ENCODE assay signal across 9 cellular contexts in genomic region chr1:23402286-23403037, GRCh38. TPM values are rescaled to one million over a fixed set of nuclear protein-coding genes. Genes with fewer than 3 reads are reported as not detected.
A peak's percentile ranks its signal among the peaks of the same experiment; 100 is the strongest.
DNase-seq lines count a peak whose midpoint lies in the region; ATAC-seq and TF ChIP-seq lines count a peak whose summit lies in the region.
"Had no signal": no experiment of that assay in that cellular context is flagged by ENCODE, and none has a peak within 500 bp of the region (broad histone marks: within the 10 kb centered on the region; RNA-seq: fewer than 3 reads in every experiment).

No MANE protein-coding gene starts in this region.

- H3K27ac Mint-ChIP-seq in naive thymus-derived CD8-positive, alpha-beta T cell, result peak overlapping the region in 1 of 10 donors; percentile 21
- no peak overlapping the region for H3K27ac Mint-ChIP-seq in activated T-cell treated with anti-CD3 and anti-CD28 coated beads, Interleukin-2, amount 50 U/mL, for 24 hours
- H3K27ac Mint-ChIP-seq: T-cell had no signal

- TF ChIP-seq CTCF in adrenal gland (IDR thresholded peaks at IDR 0.05) (peak in 1 of 6 experiments; percentile 4), right atrium auricular region (IDR thresholded peaks at IDR 0.05) (no peak), thyroid gland (IDR thresholded peaks at IDR 0.05) (no peak)

- intact Hi-C loops in adrenal gland (cut with DNase I) (loop anchor here in 1 of 2 donors (10.0 kb wide), 1 partner anchor 68 kb away; no protein-coding TSS in a partner anchor), thyroid gland (cut with DNase I) (loop anchor here (10.0 kb wide), 1 partner anchor 58 kb away; the partner anchor contains the start of gene HNRNPR)

- H3K4me3 ChIP-seq in adrenal gland, result no peak overlapping the region
- no peak overlapping the region for H3K4me3 ChIP-seq in right atrium auricular region
- no peak overlapping the region for H3K4me3 ChIP-seq in thyroid gland (replicated peaks in 1 of 3)

- no peak for TF ChIP-seq POLR2A in adrenal gland (IDR thresholded peaks at IDR 0.05)
- TF ChIP-seq POLR2A in thyroid gland (IDR thresholded peaks at IDR 0.05), result no peak

- H3K4me1 ChIP-seq in adrenal gland (replicated peaks in 1 of 2) (peaks cover 16 to 52% of the 10 kb centered on the region in 2 donors), right atrium auricular region (peaks cover 3 to 42% of the 10 kb centered on the region in 2 donors), thyroid gland (peaks cover 5 to 28% of the 10 kb centered on the region in 2 donors)

- H3K27ac ChIP-seq in adrenal gland (peak overlapping the region in 3 of 5 donors; percentile 33 to 87 (median 55)), right atrium auricular region (peak overlapping the region; percentile 51 to 69), thyroid gland (peak overlapping the region in 2 of 3 donors; percentile 69)

- peaks cover 0 to 20% (median 2%) of the 10 kb centered on the region in 3 donors for H3K36me3 Mint-ChIP-seq in naive thymus-derived CD8-positive, alpha-beta T cell
- no peaks in the 10 kb centered on the region for H3K36me3 Mint-ChIP-seq in activated T-cell treated with anti-CD3 and anti-CD28 coated beads, Interleukin-2, amount 50 U/mL, for 24 hours (ENCODE audit: low read depth)

- WGBS in adrenal gland, 4 donors, result 69 to 80% (median 77%) methylated on average over 11 of the region's 11 CpGs
- WGBS in thyroid gland, 2 donors, result 83 to 90% methylated on average over 11 of the region's 11 CpGs

- peaks cover 0 to under 1% of the 10 kb centered on the region in 2 donors for H3K36me3 ChIP-seq in adrenal gland (replicated peaks in 1 of 2)
- H3K36me3 ChIP-seq in right atrium auricular region, result no peaks in the 10 kb centered on the region
- H3K36me3 ChIP-seq in thyroid gland, result no peaks in the 10 kb centered on the region

- ATAC-seq in naive thymus-derived CD8-positive, alpha-beta T cell, result no peak
- ATAC-seq: T-cell had no signal

- no peaks in the 10 kb centered on the region for H3K9me3 ChIP-seq in adrenal gland (replicated peaks in 1 of 3)
- no peaks in the 10 kb centered on the region for H3K9me3 ChIP-seq in right atrium auricular region
- no peaks in the 10 kb centered on the region for H3K9me3 ChIP-seq in thyroid gland

- POLR2A ChIA-PET in naive thymus-derived CD8-positive, alpha-beta T cell (lab: Charles Lee), result interaction anchor here (0.6 to 1.5 kb wide), 2 partner anchors 10 to 52 kb away, joined by 3 to 4 read pairs; no protein-coding TSS in a partner anchor

- H3K9me3 Mint-ChIP-seq in naive thymus-derived CD8-positive, alpha-beta T cell, result no peaks in the 10 kb centered on the region
- no peaks in the 10 kb centered on the region for H3K9me3 Mint-ChIP-seq in activated T-cell treated with anti-CD3 and anti-CD28 coated beads, Interleukin-2, amount 50 U/mL, for 24 hours
- H3K9me3 Mint-ChIP-seq: T-cell had no signal

- no peak overlapping the region for H3K4me3 Mint-ChIP-seq in naive thymus-derived CD8-positive, alpha-beta T cell
- no peak overlapping the region for H3K4me3 Mint-ChIP-seq in activated T-cell treated with anti-CD3 and anti-CD28 coated beads, Interleukin-2, amount 50 U/mL, for 24 hours
- H3K4me3 Mint-ChIP-seq: T-cell had no signal

- H3K4me1 Mint-ChIP-seq in naive thymus-derived CD8-positive, alpha-beta T cell, result peaks cover 9 to 12% (median 10%) of the 10 kb centered on the region in 4 donors
- peaks cover 13% of the 10 kb centered on the region for H3K4me1 Mint-ChIP-seq in activated T-cell treated with anti-CD3 and anti-CD28 coated beads, Interleukin-2, amount 50 U/mL, for 24 hours (ENCODE audit: low read depth)

- no peaks in the 10 kb centered on the region for H3K27me3 Mint-ChIP-seq in naive thymus-derived CD8-positive, alpha-beta T cell
- no peaks in the 10 kb centered on the region for H3K27me3 Mint-ChIP-seq in activated T-cell treated with anti-CD3 and anti-CD28 coated beads, Interleukin-2, amount 50 U/mL, for 24 hours
- H3K27me3 Mint-ChIP-seq: T-cell had no signal

- peak; percentile 71 for DNase-seq in M059J (ENCODE audit: low read depth)
- peak in 2 of 7 donors; percentile 35 to 44 for DNase-seq in adrenal gland
- DNase-seq in right atrium auricular region (ENCODE audit: low spot score), result no peak
- DNase-seq in thyroid gland, result no peak
- DNase-seq in naive thymus-derived CD8-positive, alpha-beta T cell, result no peak
- DNase-seq in activated T-cell treated with anti-CD3 and anti-CD28 coated beads, Interleukin-2, amount 50 U/mL, for 24 hours, result no peak
- DNase-seq in NCI-H1417 (lab: John Stamatoyannopoulos, UW), result no peak
- DNase-seq: NCI-H524 treated with DMSO at 0.1 percent for 48 hours had no signal

- H3K27me3 ChIP-seq in adrenal gland (no peaks in the 10 kb centered on the region), right atrium auricular region (no peaks in the 10 kb centered on the region), thyroid gland (no peaks in the 10 kb centered on the region)

RNA-seq across cellular contexts. Expression of gene TCEA3, which starts 22.1 kb away (rescaled TPM):
- total RNA-seq in M059J (2014; rRNA removed; shearing (Covaris generic)), result 0.07 and 0.30 TPM in 2 replicates
- total RNA-seq in adrenal gland, result 100 to 1,000 TPM in 5 of 8 donors, 10 to 100 TPM in 3; 23.6 to 152 (median 115) TPM
- polyA plus RNA-seq in adrenal gland, result 100 to 1,000 TPM in 2 of 3 donors, 10 to 100 TPM in 1; 51.8 to 132 (median 102) TPM
- 10 to 100 TPM; 24.4 to 40.1 TPM for total RNA-seq in right atrium auricular region
- total RNA-seq in thyroid gland, result 10 to 100 TPM; 26.8 to 50.4 (median 48.0) TPM
- total RNA-seq in naive thymus-derived CD8-positive, alpha-beta T cell, result 10 to 100 TPM; 32.4 to 37.7 TPM
- polyA plus RNA-seq in naive thymus-derived CD8-positive, alpha-beta T cell, result 10 to 100 TPM; 22.5 to 44.4 (median 30.1) TPM

RNA-seq across cellular contexts. Expression of gene ZNF436, which starts 32.8 kb away (rescaled TPM):
- total RNA-seq in M059J (2014; rRNA removed; shearing (Covaris generic)), result 18.3 and 18.6 TPM in 2 replicates
- total RNA-seq in adrenal gland (10 to 100 TPM in 7 of 8 donors, 1 to 10 TPM in 1; 7.8 to 43.7 (median 25.1) TPM), right atrium auricular region (1 to 10 TPM; 7.9 to 10.0 TPM), thyroid gland (10 to 100 TPM; 22.0 to 44.0 (median 31.1) TPM)
- 10 to 100 TPM; 10.1 to 16.2 (median 13.3) TPM for polyA plus RNA-seq in adrenal gland
- total RNA-seq in naive thymus-derived CD8-positive, alpha-beta T cell, result 1 to 10 TPM; 8.5 to 8.9 TPM
- polyA plus RNA-seq in naive thymus-derived CD8-positive, alpha-beta T cell, result 1 to 10 TPM; 1.8 to 3.9 (median 2.0) TPM

RNA-seq across cellular contexts. Expression of gene HNRNPR, which starts 58.4 kb away (rescaled TPM):
- 114 and 166 TPM in 2 replicates for total RNA-seq in M059J (2014; rRNA removed; shearing (Covaris generic))
- 100 to 1,000 TPM in 3 of 8 donors, 10 to 100 TPM in 5; 36.5 to 141 (median 81.5) TPM for total RNA-seq in adrenal gland
- 100 to 1,000 TPM in 1 of 3 donors, 10 to 100 TPM in 2; 51.7 to 190 (median 83.1) TPM for polyA plus RNA-seq in adrenal gland
- 10 to 100 TPM; 40.5 to 51.6 TPM for total RNA-seq in right atrium auricular region
- 100 to 1,000 TPM in 2 of 4 donors, 10 to 100 TPM in 2; 82.8 to 107 (median 99.4) TPM for total RNA-seq in thyroid gland
- 100 to 1,000 TPM; 115 to 120 TPM for total RNA-seq in naive thymus-derived CD8-positive, alpha-beta T cell
- polyA plus RNA-seq in naive thymus-derived CD8-positive, alpha-beta T cell, result 100 to 1,000 TPM; 182 to 193 (median 184) TPM

Comparison
In these comparisons a context has a peak if more than half of its experiments do, and no peak if none do; other contexts are left out.
1. RNA of gene TCEA3, which starts 22.1 kb away (total RNA-seq): 23.6 to 152 TPM in adrenal gland, 26.8 to 50.4 TPM in thyroid gland, 24.4 to 40.1 TPM in right atrium auricular region and 32.4 to 37.7 TPM in naive thymus-derived CD8-positive, alpha-beta T cell; 0.07 to 0.30 TPM in M059J; every median in the first group is over 10 times any median in the second.
2. Peak in every context shown above with its lines, with median percentiles within 50 percentile points of each other: H3K27ac ChIP-seq.